In the genomic region with DNA sequence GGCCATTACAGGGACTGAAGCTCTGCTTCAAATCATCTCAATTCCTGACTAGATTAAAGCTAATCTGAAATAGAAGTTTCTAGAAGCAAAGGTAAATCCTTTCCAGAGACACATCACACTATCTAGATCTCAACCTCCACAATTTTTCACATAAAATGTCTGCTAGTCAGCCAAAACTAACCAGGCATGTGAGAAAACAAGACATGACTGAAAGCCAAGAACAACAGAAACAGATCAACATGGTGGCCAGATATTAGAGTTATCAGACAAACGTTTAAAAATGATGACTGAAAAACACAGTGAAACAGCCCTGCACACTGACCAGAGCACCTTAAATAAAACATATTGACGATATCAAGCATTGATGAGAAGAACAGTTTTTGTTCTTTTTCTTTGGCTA, we compare ENCODE assay signal across 1 cellular context.
TF ChIP-seq lines count a peak whose summit lies in the region.

No MANE protein-coding gene starts in this region.

TF ChIP-seq in endothelial cell of umbilical vein, 7 proteins besides CTCF, POLR2A, EP300 and RAD21:
- TF ChIP-seq JUN (IDR thresholded peaks at IDR 0.05; ENCODE audit: borderline replicate concordance, insufficient read depth, insufficient read length, low read depth) (no peak), MYC (IDR thresholded peaks at IDR 0.05; ENCODE audit: low read depth, low read length) (no peak), POLR2AphosphoS5 (IDR thresholded peaks at IDR 0.05; ENCODE audit: insufficient read depth, low read depth, low read length) (no peak), EZH2 (IDR thresholded peaks at IDR 0.05; ENCODE audit: borderline replicate concordance, low read depth, low read length, severe bottlenecking) (no peak), GATA2 (IDR thresholded peaks at IDR 0.05; ENCODE audit: insufficient read depth, insufficient read length, low read depth, low read length) (no peak), MAX (IDR thresholded peaks at IDR 0.05; ENCODE audit: insufficient read depth, insufficient read length) (no peak), FOS (IDR thresholded peaks at IDR 0.05; ENCODE audit: borderline replicate concordance, insufficient read depth, low read length) (no peak)
